In genomic region chr3:127173516-127174166, GRCh38 we compare ENCODE assay signal across 21 cellular contexts. TPM values are rescaled to one million over a fixed set of nuclear protein-coding genes. Genes with fewer than 3 reads are reported as not detected.
"Had no signal": no experiment of that assay in that cellular context is flagged by ENCODE, and none has a peak within 500 bp of the region (broad histone marks: within the 10 kb centered on the region; RNA-seq: fewer than 3 reads in every experiment).

No MANE protein-coding gene starts in this region.

- H3K4me3 Mint-ChIP-seq: activated CD8-positive, alpha-beta memory T cell treated with anti-CD3 and anti-CD28 coated beads, Interleukin-2, amount 10 ng/mL, durations not matched to agents 7 days and 5 days; activated naive CD8-positive, alpha-beta T cell treated with anti-CD3 and anti-CD28 coated beads, Interleukin-2, amount 50 U/mL, for 24 hours; activated T-cell treated with anti-CD3 and anti-CD28 coated beads, Interleukin-2, amount 50 U/mL, for 4 hours; naive thymus-derived CD8-positive, alpha-beta T cell had no signal

- DNase-seq: activated CD4-positive, alpha-beta T cell treated with anti-CD3 and anti-CD28 coated beads, Interleukin-2, amount 50 U/mL, for 4 hours; activated naive CD4-positive, alpha-beta T cell treated with Interleukin-2 at 50 U/mL for 16 hours; activated naive CD8-positive, alpha-beta T cell treated with anti-CD3 and anti-CD28 coated beads, Interleukin-2, amount 50 U/mL, for 24 hours; activated T-cell treated with anti-CD3 and anti-CD28 coated beads, Interleukin-2, amount 50 U/mL, for 4 hours; central memory CD4-positive, alpha-beta T cell; effector memory CD4-positive, alpha-beta T cell; hippocampal formation; left cardiac atrium; naive thymus-derived CD8-positive, alpha-beta T cell; occipital lobe; psoas muscle; stimulated activated CD4-positive, alpha-beta T cell treated with anti-CD3 and anti-CD28 coated beads, Interleukin-12 subunit alpha, Interleukin-12 subunit beta, amount 100 ng/mL, for 4 hours; stimulated activated naive CD4-positive, alpha-beta T cell treated with Interleukin-2 at 50 U/mL for 16 hours; T-helper 2 cell had no signal

- H3K36me3 ChIP-seq: suprapubic skin, upper lobe of left lung had no signal

- H3K27me3 ChIP-seq: upper lobe of left lung had no signal

- H3K9me3 ChIP-seq: psoas muscle, suprapubic skin, upper lobe of left lung had no signal

- H3K4me1 ChIP-seq: upper lobe of left lung had no signal

- ATAC-seq: activated CD8-positive, alpha-beta memory T cell treated with anti-CD3 and anti-CD28 coated beads, Interleukin-2, amount 10 ng/mL, durations not matched to agents 7 days and 5 days; activated naive CD8-positive, alpha-beta T cell treated with anti-CD3 and anti-CD28 coated beads, Interleukin-2, amount 50 U/mL, for 24 hours; activated T-cell treated with anti-CD3 and anti-CD28 coated beads, Interleukin-2, amount 50 U/mL, for 4 hours; naive thymus-derived CD8-positive, alpha-beta T cell; psoas muscle had no signal

- H3K36me3 Mint-ChIP-seq: activated CD8-positive, alpha-beta memory T cell treated with anti-CD3 and anti-CD28 coated beads, Interleukin-2, amount 10 ng/mL, durations not matched to agents 7 days and 5 days; naive thymus-derived CD8-positive, alpha-beta T cell had no signal

- H3K4me3 ChIP-seq: lung, psoas muscle, suprapubic skin, upper lobe of left lung had no signal

- H3K9me3 Mint-ChIP-seq: activated naive CD8-positive, alpha-beta T cell treated with anti-CD3 and anti-CD28 coated beads, Interleukin-2, amount 50 U/mL, for 24 hours; activated T-cell treated with anti-CD3 and anti-CD28 coated beads, Interleukin-2, amount 50 U/mL, for 4 hours had no signal

- H3K27ac Mint-ChIP-seq: activated CD8-positive, alpha-beta memory T cell treated with anti-CD3 and anti-CD28 coated beads, Interleukin-2, amount 10 ng/mL, durations not matched to agents 7 days and 5 days; activated naive CD8-positive, alpha-beta T cell treated with anti-CD3 and anti-CD28 coated beads, Interleukin-2, amount 50 U/mL, for 24 hours had no signal

- H3K4me1 Mint-ChIP-seq: activated CD8-positive, alpha-beta memory T cell treated with anti-CD3 and anti-CD28 coated beads, Interleukin-2, amount 10 ng/mL, durations not matched to agents 7 days and 5 days; activated naive CD8-positive, alpha-beta T cell treated with anti-CD3 and anti-CD28 coated beads, Interleukin-2, amount 50 U/mL, for 24 hours had no signal

- H3K27ac ChIP-seq: psoas muscle, suprapubic skin, upper lobe of left lung had no signal

RNA-seq across cellular contexts. Expression of gene PRR23E, which starts 19.3 kb away (rescaled TPM):
- total RNA-seq: activated CD8-positive, alpha-beta memory T cell treated with anti-CD3 and anti-CD28 coated beads, Interleukin-2, amount 10 ng/mL, durations not matched to agents 7 days and 5 days; activated T-cell treated with anti-CD3 and anti-CD28 coated beads, Interleukin-2, amount 50 U/mL, for 4 hours; epithelial cell of proximal tubule; left cardiac atrium; lung; mononuclear cell; naive thymus-derived CD8-positive, alpha-beta T cell; occipital lobe; psoas muscle; sciatic nerve; suprapubic skin; upper lobe of left lung had no signal
- polyA plus RNA-seq: lung; naive thymus-derived CD8-positive, alpha-beta T cell; psoas muscle had no signal
